Comparison of ENCODE assay signal across 18 cellular contexts in the genomic region with DNA sequence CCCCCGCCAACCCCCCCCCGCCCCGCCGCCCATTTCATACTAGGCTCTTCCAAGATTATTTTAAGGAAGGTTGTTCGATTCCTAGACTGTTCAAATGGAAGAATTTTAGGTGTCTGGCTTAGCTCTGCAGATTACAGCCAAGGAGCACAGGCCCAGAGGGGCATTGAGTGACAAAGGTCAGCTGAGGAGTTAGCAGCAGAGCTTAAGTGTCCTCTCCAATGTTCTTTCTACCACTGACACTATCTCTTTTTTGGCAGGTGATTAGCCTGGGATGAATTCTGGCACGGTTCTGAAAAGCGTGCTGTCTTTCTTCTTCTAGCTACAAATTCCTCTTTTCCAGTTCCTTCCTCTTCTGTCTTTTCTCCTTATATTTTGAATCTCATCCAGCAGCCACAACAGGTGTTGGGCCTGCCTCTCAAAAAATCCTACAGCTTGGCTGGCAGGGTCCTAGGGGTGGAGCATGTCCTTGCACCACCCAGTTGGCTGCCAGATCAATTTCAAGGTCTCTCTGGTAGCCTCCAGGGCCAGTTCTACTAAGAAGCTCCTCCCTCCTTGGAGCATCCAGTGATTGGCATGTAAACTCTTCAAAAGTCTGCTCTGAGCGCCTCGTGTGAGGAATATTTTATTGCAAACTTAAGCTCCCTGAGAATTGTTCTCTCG. TPM values are rescaled to one million over a fixed set of nuclear protein-coding genes. Genes with fewer than 3 reads are reported as not detected.
A peak's percentile ranks its signal among the peaks of the same experiment; 100 is the strongest.
DNase-seq lines count a peak whose midpoint lies in the region; ATAC-seq, FAIRE-seq and TF ChIP-seq lines count a peak whose summit lies in the region.
"Had no signal": no experiment of that assay in that cellular context is flagged by ENCODE, and none has a peak within 500 bp of the region (broad histone marks: within the 10 kb centered on the region; RNA-seq: fewer than 3 reads in every experiment).

No MANE protein-coding gene starts in this region.

- intact Hi-C loops in body of pancreas (cut with DNase I) = no loop called here

- CTCF ChIA-PET in A549 (lab: Yijun Ruan, JAX) = interaction anchor here (0.8 to 19.2 kb wide), 18 partner anchors 9 to 482 kb away, joined by 3 to 331 read pairs (median 4); partner anchors contain the start of genes C2CD3, LIPT2, PGM2L1 and PPME1
- CTCF ChIA-PET in HEK293 (lab: Yijun Ruan, JAX) = interaction anchor here (0.8 to 13.1 kb wide), 7 partner anchors 9 to 187 kb away, joined by 3 to 221 read pairs (median 3); no protein-coding TSS in a partner anchor

- no peaks in the 10 kb centered on the region for H3K27me3 Mint-ChIP-seq in nephron (ENCODE audit: low read depth)

- no peak overlapping the region for H3K4me3 ChIP-seq in A549
- H3K4me3 ChIP-seq in HEK293 (ENCODE audit: low read depth, low read length) = no peak overlapping the region
- H3K4me3 ChIP-seq in body of pancreas = no peak overlapping the region

- TF ChIP-seq POLR2A in A549 (IDR thresholded peaks at IDR 0.05; ENCODE audit: low read length) = no peak
- no peak for TF ChIP-seq POLR2A in body of pancreas (IDR thresholded peaks at IDR 0.05)

- WGBS in A549 (ENCODE audit: missing lambda C conversion rate) = 77% methylated on average over 6 of the region's 10 CpGs
- WGBS in body of pancreas, 2 donors = 55 to 61% methylated on average over 10 of the region's 10 CpGs

- H3K9me3 Mint-ChIP-seq in nephron = no peaks in the 10 kb centered on the region

- H3K27ac ChIP-seq in A549 (peak overlapping the region; percentile 0 to 71; a peak in 3 of 6 replicates), HEK293 (ENCODE audit: extremely low read depth, low read depth, low read length) (no peak overlapping the region), body of pancreas (peak overlapping the region in 1 of 4 donors; percentile 29)
- H3K27ac ChIP-seq: RWPE1 had no signal

- no peak overlapping the region for H3K4me2 ChIP-seq in A549

- H3K36me3 ChIP-seq in HEK293 (ENCODE audit: control insufficient read depth in 2 of 2, insufficient read depth in 1 of 2, low read length in 2 of 2) (no peaks in the 10 kb centered on the region), body of pancreas (replicated peaks in 1 of 2; ENCODE audit: insufficient read depth in 1 of 2, low read depth in 2 of 2) (no peaks in the 10 kb centered on the region)

- H3K4me1 Mint-ChIP-seq in nephron = peaks cover 38% of the 10 kb centered on the region

- peaks cover 28% of the 10 kb centered on the region for H3K4me1 ChIP-seq in A549
- H3K4me1 ChIP-seq in HEK293 (ENCODE audit: control insufficient read depth, insufficient read depth, low read length) = peaks cover 3% of the 10 kb centered on the region; the same call in 1 of the 2 replicates
- H3K4me1 ChIP-seq in body of pancreas = peaks cover 28% of the 10 kb centered on the region

- DNase-seq in A549 (ENCODE audit: low read depth in 1 of 2, low spot score in 1 of 2) (no peak), body of pancreas (peak; percentile 58 to 81 (median 74)), NCI-H1417 treated with DMSO at 0.1 percent for 48 hours (lab: John Stamatoyannopoulos, UW) (no peak)
- DNase-seq: amygdala; kidney glomerular epithelial cell; NCI-H187 treated with DMSO at 0.1 percent for 48 hours; NK-92 treated with Interleukin-12 subunit alpha and Interleukin-12 subunit beta, amount 100 ng/mL, for 24 hours; occipital lobe; stimulated activated CD4-positive, alpha-beta T cell treated with anti-CD3 and anti-CD28 coated beads, Interleukin-2, amount 100 ng/mL, for 48 hours; substantia nigra had no signal

- TF ChIP-seq RAD21 in A549 (conservative IDR thresholded peaks at IDR 0.05 in 1 of 2, IDR thresholded peaks at IDR 0.05 in 1 of 2) = no peak

- H3K9me3 ChIP-seq in A549 (peaks cover 11% of the 10 kb centered on the region; the same call in 1 of the 3 replicates), HEK293 (ENCODE audit: control insufficient read depth, insufficient read depth, low read depth, low read length) (no peaks in the 10 kb centered on the region), body of pancreas (no peaks in the 10 kb centered on the region)

- TF ChIP-seq EP300 in A549 (IDR thresholded peaks at IDR 0.05) = no peak

- FAIRE-seq in A549 (lab: Jason Lieb, UNC) = no peak
- FAIRE-seq: endothelial cell of umbilical vein had no signal

- POLR2A ChIA-PET in A549 (lab: Yijun Ruan, JAX) = interaction anchor here (0.6 kb wide), 1 partner anchor 126 kb away, joined by 7 read pairs; no protein-coding TSS in a partner anchor
- POLR2A ChIA-PET in HEK293 (lab: Yijun Ruan, JAX) = interaction anchor here (0.5 to 1.2 kb wide), 2 partner anchors 49 to 189 kb away, joined by 3 to 4 read pairs; no protein-coding TSS in a partner anchor

- no peak for TF ChIP-seq CTCF in A549 (IDR thresholded peaks at IDR 0.05)
- TF ChIP-seq CTCF in HEK293 (tag by site-specific recombination; IDR thresholded peaks at IDR 0.05) = no peak
- peak in 1 of 7 experiments; percentile 13 for TF ChIP-seq CTCF in body of pancreas (IDR thresholded peaks at IDR 0.05)
- no peak for TF ChIP-seq CTCF in nephron (IDR thresholded peaks at IDR 0.05; ENCODE audit: unreplicated experiment in 3 of 3)

- peak overlapping the region in 2 of 3 experiments; percentile 20 to 37 for H3K27ac Mint-ChIP-seq in nephron

- ATAC-seq in A549 (no peak), body of pancreas (peak; percentile 58), HG02840 (IDR thresholded peaks at IDR 0.05; ENCODE audit: low FRiP score, unreplicated experiment) (no peak), GM18907 (IDR thresholded peaks at IDR 0.05; ENCODE audit: unreplicated experiment) (no peak)

- no peaks in the 10 kb centered on the region for H3K27me3 ChIP-seq in body of pancreas

- H3K36me3 Mint-ChIP-seq in nephron (ENCODE audit: low read depth) = no peaks in the 10 kb centered on the region

- peak overlapping the region in 2 of 3 experiments; percentile 8 to 17 for H3K4me3 Mint-ChIP-seq in nephron

TF ChIP-seq in A549, 52 proteins besides CTCF, POLR2A, EP300 and RAD21:
- no peak for TF ChIP-seq TFCP2L1 (CRISPR knock-in tag; IDR thresholded peaks at IDR 0.05)
- TF ChIP-seq POLR2AphosphoS2 (conservative IDR thresholded peaks at IDR 0.05; ENCODE audit: low read length) = no peak
- no peak for TF ChIP-seq JUN (IDR thresholded peaks at IDR 0.05)
- no peak for TF ChIP-seq HOXA7 (CRISPR knock-in tag; IDR thresholded peaks at IDR 0.05)
- TF ChIP-seq FOSL2 (IDR thresholded peaks at IDR 0.05) = no peak
- TF ChIP-seq FOSL2 (CRISPR knock-in tag; IDR thresholded peaks at IDR 0.05) = no peak
- TF ChIP-seq ESRRA (IDR thresholded peaks at IDR 0.05; ENCODE audit: borderline replicate concordance, low read length) = no peak
- TF ChIP-seq ZNF302 (CRISPR knock-in tag; IDR thresholded peaks at IDR 0.05) = no peak
TF ChIP-seq in A549: peak in this region for 0.

TF ChIP-seq in HEK293, 187 proteins besides CTCF, POLR2A, EP300 and RAD21:
- no peak for TF ChIP-seq KLF16 (tag by site-specific recombination; IDR thresholded peaks at IDR 0.05)
- no peak for TF ChIP-seq ZNF610 (tag by site-specific recombination; IDR thresholded peaks at IDR 0.05; ENCODE audit: borderline replicate concordance)
- TF ChIP-seq SCRT2 (tag by site-specific recombination; IDR thresholded peaks at IDR 0.05) = peak; percentile 48; the same call in 1 of the 2 replicates
- TF ChIP-seq SCRT1 (tag by site-specific recombination; IDR thresholded peaks at IDR 0.05; ENCODE audit: borderline replicate concordance) = peak; percentile 78

RNA-seq across cellular contexts. Expression of gene KCNE3, which starts 23.0 kb away (rescaled TPM):
- 0.56 and 0.70 TPM in 2 replicates for polyA plus RNA-seq in A549 (2011; rRNA removed)
- 0.03 and 0.05 TPM in 2 replicates for polyA plus RNA-seq in A549 (2012; cell fraction: cytosol; rRNA removed)
- polyA plus RNA-seq in A549 (2012; cell fraction: nucleus; rRNA removed) = not detected in 2 replicates
- polyA plus RNA-seq in A549 (2017; fragmentation: RNase III; extraction: RNeasy Plus Mini Kit Qiagen cat#74134 plus additional on column Dnase treatment) = 0.20 to 0.34 TPM (median 0.23 TPM) in 3 replicates
- 0.41 and 0.78 TPM in 2 replicates for polyA minus RNA-seq in A549 (2011; rRNA and poly(A)+ RNA removed)
- total RNA-seq in body of pancreas = 10 to 100 TPM in 1 of 2 donors, 1 to 10 TPM in 1; 7.6 to 10.9 TPM
- total RNA-seq: G401; T-helper 1 cell treated with Interleukin-12 subunit alpha and Interleukin-12 subunit beta and Interleukin-4 antibody, amounts not matched to agents 30 ng/mL and 1 ng/mL, for 36 hours had no signal

RNA-seq across cellular contexts. Expression of gene PGM2L1, which starts 46.1 kb away (rescaled TPM):
- polyA plus RNA-seq in A549 (2011; rRNA removed) (17.6 and 21.8 TPM in 2 replicates), A549 (2017; fragmentation: RNase III; extraction: RNeasy Plus Mini Kit Qiagen cat#74134 plus additional on column Dnase treatment) (15.4 to 24.9 TPM (median 23.5 TPM) in 3 replicates)
- 2.9 and 5.6 TPM in 2 replicates for polyA plus RNA-seq in A549 (2012; cell fraction: cytosol; rRNA removed)
- 3.6 and 7.2 TPM in 2 replicates for polyA plus RNA-seq in A549 (2012; cell fraction: nucleus; rRNA removed)
- 11.4 and 12.2 TPM in 2 replicates for polyA minus RNA-seq in A549 (2011; rRNA and poly(A)+ RNA removed)
- 1 to 10 TPM in 1 of 2 donors, under 1 TPM in 1; 0.66 to 5.2 TPM for total RNA-seq in body of pancreas

RNA-seq across cellular contexts. Expression of gene LIPT2, which starts 49.2 kb away (rescaled TPM):
- polyA plus RNA-seq in A549 (2011; rRNA removed) = 9.8 and 12.9 TPM in 2 replicates
- 5.8 and 8.5 TPM in 2 replicates for polyA plus RNA-seq in A549 (2012; cell fraction: cytosol; rRNA removed)
- 2.9 and 6.7 TPM in 2 replicates for polyA plus RNA-seq in A549 (2012; cell fraction: nucleus; rRNA removed)
- polyA plus RNA-seq in A549 (2017; fragmentation: RNase III; extraction: RNeasy Plus Mini Kit Qiagen cat#74134 plus additional on column Dnase treatment) = 3.8 to 4.9 TPM (median 4.8 TPM) in 3 replicates
- polyA minus RNA-seq in A549 (2011; rRNA and poly(A)+ RNA removed) = 7.9 and 10.2 TPM in 2 replicates
- total RNA-seq in body of pancreas = 10 to 100 TPM in 1 of 2 donors, 1 to 10 TPM in 1; 1.3 to 20.8 TPM

Comparison
In these comparisons a context has a peak if more than half of its experiments do, and no peak if none do; other contexts are left out.
1. DNase-seq: peak in body of pancreas (4 of 4); none in A549 (0 of 2) and NCI-H1417 treated with DMSO at 0.1 percent for 48 hours (single experiment).